In genomic region chr5:38796739-38797108, GRCh38 we compare ENCODE assay signal across 18 cellular contexts. TPM values are rescaled to one million over a fixed set of nuclear protein-coding genes. Genes with fewer than 3 reads are reported as not detected.
DNase-seq lines count a peak whose midpoint lies in the region; ATAC-seq and TF ChIP-seq lines count a peak whose summit lies in the region.
"Had no signal": no experiment of that assay in that cellular context is flagged by ENCODE, and none has a peak within 500 bp of the region (broad histone marks: within the 10 kb centered on the region; RNA-seq: fewer than 3 reads in every experiment).

No MANE protein-coding gene starts in this region.

- H4K20me1 ChIP-seq in GM23248 (ENCODE audit: insufficient read depth) (no peaks in the 10 kb centered on the region), IMR-90 (ENCODE audit: insufficient read depth, low read length) (no peaks in the 10 kb centered on the region)

- CTCF ChIA-PET in IMR-90 (lab: Yijun Ruan, JAX), result no interaction called here

- H3K18ac ChIP-seq in IMR-90 (ENCODE audit: low read depth, low read length), result no peak overlapping the region

- H4K91ac ChIP-seq in IMR-90 (ENCODE audit: insufficient read depth, low read depth, low read length), result no peak overlapping the region

- dilution Hi-C loops in IMR-90 (cut with HindIII; ENCODE audit: low sequenced_read_pairs, unreplicated experiment), result no loop called here

- H3K9me1 ChIP-seq in IMR-90 (ENCODE audit: insufficient read depth, low read length), result no peaks in the 10 kb centered on the region

- H3K4me3 ChIP-seq in GM23248 (0 out of 2 replicates have a peak overlapping the region, but pooled peaks have one; percentile 52), IMR-90 (ENCODE audit: insufficient read depth, low read depth, low read length) (no peak overlapping the region), gastroesophageal sphincter (no peak overlapping the region), subcutaneous abdominal adipose tissue (ENCODE audit: low read depth in 1 of 5, low read length in 5 of 5) (no peak overlapping the region)
- H3K4me3 ChIP-seq: ovary, skin epidermis had no signal

- H2BK5ac ChIP-seq in IMR-90 (ENCODE audit: low read depth, low read length, poor library complexity, severe bottlenecking), result no peak overlapping the region

- H3K14ac ChIP-seq in IMR-90 (replicated peaks; ENCODE audit: low read depth, low read length), result no peak overlapping the region

- H3K9me3 ChIP-seq in GM23248 (ENCODE audit: low read depth) (no peaks in the 10 kb centered on the region), IMR-90 (ENCODE audit: control insufficient read depth, insufficient read depth, low read length) (no peaks in the 10 kb centered on the region), gastroesophageal sphincter (no peaks in the 10 kb centered on the region), subcutaneous abdominal adipose tissue (ENCODE audit: control insufficient read depth in 5 of 5, low read length in 5 of 5) (no peaks in the 10 kb centered on the region), T-helper 17 cell (ENCODE audit: control insufficient read depth, low read length, poor library complexity, severe bottlenecking) (no peaks in the 10 kb centered on the region)
- H3K9me3 ChIP-seq: ovary had no signal

- H4K8ac ChIP-seq in IMR-90 (ENCODE audit: low read depth in 2 of 2, low read length in 2 of 2), result no peak overlapping the region

- no TSS peak for BruUV-seq in IMR-90 (replicated peaks; lab: Mats Ljungman, UMichigan)

- no peaks in the 10 kb centered on the region for H3K36me3 ChIP-seq in GM23248 (ENCODE audit: low read depth)
- no peaks in the 10 kb centered on the region for H3K36me3 ChIP-seq in IMR-90 (ENCODE audit: control insufficient read depth, insufficient read depth, low read length)
- no peaks in the 10 kb centered on the region for H3K36me3 ChIP-seq in gastroesophageal sphincter
- H3K36me3 ChIP-seq in subcutaneous abdominal adipose tissue (ENCODE audit: control insufficient read depth in 5 of 5, insufficient read depth in 5 of 5, low read length in 5 of 5), result no peaks in the 10 kb centered on the region
- H3K36me3 ChIP-seq: ovary had no signal

- TF ChIP-seq EP300 in gastroesophageal sphincter (IDR thresholded peaks at IDR 0.05), result no peak

- no peak overlapping the region for H3K4me3 Mint-ChIP-seq in T-helper 17 cell
- H3K4me3 Mint-ChIP-seq: immature natural killer cell, naive B cell had no signal

- no peak overlapping the region for H2AK9ac ChIP-seq in IMR-90 (replicated peaks; ENCODE audit: low read depth, low read length, poor library complexity)

- no peak overlapping the region for H2BK20ac ChIP-seq in IMR-90 (ENCODE audit: low read depth, low read length)

- H3K27ac ChIP-seq in GM23248 (peak overlapping the region; percentile 50), IMR-90 (ENCODE audit: insufficient read depth, low read length) (no peak overlapping the region), gastroesophageal sphincter (peak overlapping the region; percentile 43 to 74 (median 56)), subcutaneous abdominal adipose tissue (ENCODE audit: low read depth, low read length) (peak overlapping the region; percentile 37)
- H3K27ac ChIP-seq: ovary had no signal

- no peak overlapping the region for H2BK120ac ChIP-seq in IMR-90 (ENCODE audit: low read depth, low read length)

- no peak overlapping the region for H3K23ac ChIP-seq in IMR-90 (ENCODE audit: low read depth, low read length)

- peaks cover 52% of the 10 kb centered on the region for H3K27me3 Mint-ChIP-seq in T-helper 17 cell

- in situ Hi-C loops in GM23248 (cut with MboI) (no loop called here), IMR-90 (cut with MboI; ENCODE audit: low sequenced_read_pairs) (no loop called here)

- TF ChIP-seq RAD21 in IMR-90 (IDR thresholded peaks at IDR 0.05; ENCODE audit: low read length), result no peak

- no peak overlapping the region for H2BK15ac ChIP-seq in IMR-90 (ENCODE audit: low read depth, low read length)

- no peak overlapping the region for H3K9ac ChIP-seq in GM23248
- H3K9ac ChIP-seq in IMR-90 (ENCODE audit: low read depth, low read length), result no peak overlapping the region
- no peak overlapping the region for H3K9ac ChIP-seq in subcutaneous abdominal adipose tissue (ENCODE audit: low read length in 5 of 5)

- peaks cover 22% of the 10 kb centered on the region for H3F3A ChIP-seq in GM23248 (ENCODE audit: insufficient read depth)

- 0 out of 2 replicates have a peak overlapping the region, but pooled peaks have one; percentile 14 for H2AK5ac ChIP-seq in IMR-90 (ENCODE audit: low read depth, low read length)

- POLR2A ChIA-PET in IMR-90 (lab: Charles Lee; ENCODE audit: unreplicated experiment), result no interaction called here

- H2AFZ ChIP-seq in GM23248, result peak overlapping the region; percentile 7; the same call in 1 of the 2 replicates
- H2AFZ ChIP-seq in IMR-90 (replicated peaks; ENCODE audit: low read length, poor library complexity), result no peak overlapping the region

- no peak for DNase-seq in GM23248
- DNase-seq in IMR-90, result no peak
- DNase-seq in NCI-H146 treated with DMSO at 0.1 percent for 48 hours (lab: John Stamatoyannopoulos, UW; ENCODE audit: unreplicated experiment), result no peak
- DNase-seq in T-helper 17 cell, result no peak
- DNase-seq: activated gamma-delta T cell treated with Interleukin-2 at 50 U/mL for 16 hours; AML-193; effector CD8-positive, alpha-beta T cell; immature natural killer cell; KBM-7; MV-4-11; naive B cell; NCI-H1930; stimulated activated CD4-positive, alpha-beta T cell treated with anti-CD3 and anti-CD28 coated beads, Interleukin-4, amount 100 ng/mL, for 1 hour had no signal

- no peak overlapping the region for H3K4ac ChIP-seq in IMR-90 (ENCODE audit: low read depth, low read length)

- TF ChIP-seq CTCF in IMR-90 (conservative IDR thresholded peaks at IDR 0.05; ENCODE audit: low read depth, low read length) (no peak), gastroesophageal sphincter (IDR thresholded peaks at IDR 0.05) (no peak)

- H3K27me3 ChIP-seq in GM23248 (replicated peaks; ENCODE audit: insufficient read depth) (no peaks in the 10 kb centered on the region), IMR-90 (ENCODE audit: control insufficient read depth, insufficient read depth, low read length) (peaks cover 3% of the 10 kb centered on the region; the same call in 1 of the 2 replicates), gastroesophageal sphincter (no peaks in the 10 kb centered on the region), subcutaneous abdominal adipose tissue (ENCODE audit: control insufficient read depth in 5 of 5, insufficient read depth in 4 of 5, low read length in 5 of 5) (peaks cover 0 to 4% (median 0%) of the 10 kb centered on the region in 5 donors)
- H3K27me3 ChIP-seq: ovary had no signal

- H3K9me2 ChIP-seq in GM23248 (ENCODE audit: insufficient read depth), result no peaks in the 10 kb centered on the region; the same call in 1 of the 2 replicates

- no peak overlapping the region for H3K27ac Mint-ChIP-seq in T-helper 17 cell
- H3K27ac Mint-ChIP-seq: immature natural killer cell, naive B cell had no signal

- intact Hi-C loops in IMR-90 (cut with micrococcal nuclease), result no loop called here

- H3K79me1 ChIP-seq in IMR-90 (ENCODE audit: low read depth in 1 of 2, low read length in 2 of 2), result no peaks in the 10 kb centered on the region

- peak overlapping the region; percentile 67 for H3K4me2 ChIP-seq in GM23248 (ENCODE audit: unreplicated experiment)
- H3K4me2 ChIP-seq in IMR-90 (ENCODE audit: low read depth, low read length), result no peak overlapping the region

- H4K5ac ChIP-seq in IMR-90 (ENCODE audit: low read depth, low read length), result no peak overlapping the region

- no peaks in the 10 kb centered on the region for H3K36me3 Mint-ChIP-seq in T-helper 17 cell (ENCODE audit: low read depth)
- H3K36me3 Mint-ChIP-seq: immature natural killer cell, naive B cell had no signal

- no peak for ATAC-seq in IMR-90 (ENCODE audit: low read depth)
- ATAC-seq in gastroesophageal sphincter, result no peak
- no peak for ATAC-seq in GM19467 (IDR thresholded peaks at IDR 0.05; ENCODE audit: unreplicated experiment)
- no peak for ATAC-seq in T-helper 17 cell

- no peak overlapping the region for H3K56ac ChIP-seq in IMR-90 (ENCODE audit: extremely low read depth, insufficient read depth, low read length)

- TF ChIP-seq POLR2A in IMR-90 (IDR thresholded peaks at IDR 0.05; ENCODE audit: low read depth, low read length), result no peak
- no peak for TF ChIP-seq POLR2A in gastroesophageal sphincter (IDR thresholded peaks at IDR 0.05)

- H3K79me2 ChIP-seq in GM23248 (ENCODE audit: insufficient read depth), result no peaks in the 10 kb centered on the region

- H3K4me1 ChIP-seq in GM23248 (ENCODE audit: insufficient read depth) (peaks cover 20% of the 10 kb centered on the region), IMR-90 (ENCODE audit: control insufficient read depth, insufficient read depth, low read length) (peaks cover 2% of the 10 kb centered on the region), gastroesophageal sphincter (peaks cover 0 to 44% (median 5%) of the 10 kb centered on the region in 3 donors), subcutaneous abdominal adipose tissue (ENCODE audit: control insufficient read depth in 5 of 5, insufficient read depth in 5 of 5, low read length in 5 of 5) (peaks cover 0 to 32% (median 8%) of the 10 kb centered on the region in 5 donors)

- no peaks in the 10 kb centered on the region for H3K4me1 Mint-ChIP-seq in T-helper 17 cell
- H3K4me1 Mint-ChIP-seq: immature natural killer cell, naive B cell had no signal

TF ChIP-seq in IMR-90, 13 proteins besides CTCF, POLR2A, EP300 and RAD21:
- TF ChIP-seq FOS (IDR thresholded peaks at IDR 0.05; ENCODE audit: low read depth, low read length) (no peak), BHLHE40 (IDR thresholded peaks at IDR 0.05; ENCODE audit: low read depth, low read length) (no peak), MXI1 (IDR thresholded peaks at IDR 0.05; ENCODE audit: borderline replicate concordance, low read depth, low read length) (no peak), SMC3 (IDR thresholded peaks at IDR 0.05; ENCODE audit: low read depth, low read length) (no peak)

RNA-seq across cellular contexts. Expression of gene OSMR, which starts 49.1 kb away (rescaled TPM):
- total RNA-seq in GM23248 (2014; rRNA removed; shearing (Covaris generic)), result 52.5 and 70.8 TPM in 2 replicates
- 37.1 and 37.3 TPM in 2 replicates for polyA plus RNA-seq in GM23248 (2016; fragmentation: Nextera tagmentation; extraction: Ambion mirVana)
- 38.9 and 41.6 TPM in 2 replicates for total RNA-seq in IMR-90 (2012; rRNA removed)
- 39.6 and 48.7 TPM in 2 replicates for polyA plus RNA-seq in IMR-90 (2012; rRNA removed)
- 22.2 and 23.7 TPM in 2 replicates for polyA plus RNA-seq in IMR-90 (2012; cell fraction: cytosol; rRNA removed)
- 20.0 and 79.2 TPM in 2 replicates for polyA plus RNA-seq in IMR-90 (2012; cell fraction: nucleus; rRNA removed; ENCODE audit: low replicate concordance)
- total RNA-seq in gastroesophageal sphincter, result 10 to 100 TPM; 32.5 to 52.6 (median 42.6) TPM
- not detected for total RNA-seq in T-helper 17 cell

Comparison
In these comparisons a context has a peak if more than half of its experiments do, and no peak if none do; other contexts are left out.
1. RNA of gene OSMR, which starts 49.1 kb away (total RNA-seq): 52.5 to 70.8 TPM in GM23248, 32.5 to 52.6 TPM in gastroesophageal sphincter and 38.9 to 41.6 TPM in IMR-90; not detected in T-helper 17 cell; every median in the first group is over 10 times any median in the second.